ENCODE assay signal across 10 cellular contexts in genomic region chr6:129767776-129768490, GRCh38. TPM values are rescaled to one million over a fixed set of nuclear protein-coding genes. Genes with fewer than 3 reads are reported as not detected.
A peak's percentile ranks its signal among the peaks of the same experiment; 100 is the strongest.
DNase-seq lines count a peak whose midpoint lies in the region; ATAC-seq and TF ChIP-seq lines count a peak whose summit lies in the region.
"Had no signal": no experiment of that assay in that cellular context is flagged by ENCODE, and none has a peak within 500 bp of the region (broad histone marks: within the 10 kb centered on the region; RNA-seq: fewer than 3 reads in every experiment).

No MANE protein-coding gene starts in this region.

- peaks cover 0 to 65% (median 26%) of the 10 kb centered on the region in 9 donors for H3K27me3 ChIP-seq in heart left ventricle
- no peaks in the 10 kb centered on the region for H3K27me3 ChIP-seq in thoracic aorta (replicated peaks; ENCODE audit: insufficient read depth)
- no peaks in the 10 kb centered on the region for H3K27me3 ChIP-seq in vagina

- TF ChIP-seq CTCF in heart left ventricle (IDR thresholded peaks at IDR 0.05) (no peak), thoracic aorta (IDR thresholded peaks at IDR 0.05) (no peak), vagina (IDR thresholded peaks at IDR 0.05) (no peak)

- peaks cover 6% of the 10 kb centered on the region for H3K36me3 Mint-ChIP-seq in activated T-helper 1 cell treated with anti-CD3 and anti-CD28 coated beads, Interleukin-12 subunit alpha, Interleukin-12 subunit beta, Interleukin-2, Interleukin-4 antibody, amounts not matched to agents 30 ng/mL and 10 ng/mL and 1 ng/mL, durations not matched to agents 14 hours and 24 hours and 36 hours (ENCODE audit: low read depth)
- no peaks in the 10 kb centered on the region for H3K36me3 Mint-ChIP-seq in immature natural killer cell

- H3K4me3 Mint-ChIP-seq in activated T-helper 1 cell treated with anti-CD3 and anti-CD28 coated beads, Interleukin-12 subunit alpha, Interleukin-12 subunit beta, Interleukin-2, Interleukin-4 antibody, amounts not matched to agents 30 ng/mL and 10 ng/mL and 1 ng/mL, durations not matched to agents 14 hours and 24 hours and 36 hours = peak overlapping the region; percentile 83
- H3K4me3 Mint-ChIP-seq in immature natural killer cell = peak overlapping the region; percentile 74 to 91 (median 85)

- H3K4me1 ChIP-seq in heart left ventricle (peaks cover 0 to 11% (median 7%) of the 10 kb centered on the region in 12 donors), thoracic aorta (ENCODE audit: control insufficient read depth in 1 of 2, low read depth in 2 of 2) (peaks cover 0 to 13% of the 10 kb centered on the region in 2 donors), vagina (peaks cover 15% of the 10 kb centered on the region)

- DNase-seq in heart left ventricle = no peak
- DNase-seq in left cardiac atrium = no peak
- no peak for DNase-seq in activated T-helper 1 cell treated with anti-CD3 and anti-CD28 coated beads, Interleukin-12 subunit alpha, Interleukin-12 subunit beta, Interleukin-2, Interleukin-4 antibody, amounts not matched to agents 30 ng/mL and 10 ng/mL and 1 ng/mL, durations not matched to agents 14 hours and 24 hours and 36 hours (ENCODE audit: low spot score)
- DNase-seq in immature natural killer cell = no peak
- DNase-seq in thoracic aorta (ENCODE audit: low spot score) = no peak
- no peak for DNase-seq in vagina (ENCODE audit: extremely low spot score in 2 of 2)
- no peak for DNase-seq in NCI-H2081 treated with DMSO at 0.1 percent for 48 hours (lab: John Stamatoyannopoulos, UW)
- DNase-seq: NCI-H2029 treated with DMSO at 0.1 percent for 48 hours had no signal

- H3K27ac Mint-ChIP-seq in activated T-helper 1 cell treated with anti-CD3 and anti-CD28 coated beads, Interleukin-12 subunit alpha, Interleukin-12 subunit beta, Interleukin-2, Interleukin-4 antibody, amounts not matched to agents 30 ng/mL and 10 ng/mL and 1 ng/mL, durations not matched to agents 14 hours and 24 hours and 36 hours = no peak overlapping the region
- no peak overlapping the region for H3K27ac Mint-ChIP-seq in immature natural killer cell

- 67 to 74% (median 72%) methylated on average over 11 of the region's 11 CpGs for WGBS in heart left ventricle, 4 donors

- no peaks in the 10 kb centered on the region for H3K9me3 ChIP-seq in heart left ventricle
- no peaks in the 10 kb centered on the region for H3K9me3 ChIP-seq in thoracic aorta
- H3K9me3 ChIP-seq in vagina = no peaks in the 10 kb centered on the region
- H3K9me3 ChIP-seq: upper lobe of right lung had no signal

- TF ChIP-seq POLR2A in heart left ventricle (IDR thresholded peaks at IDR 0.05) (no peak), vagina (IDR thresholded peaks at IDR 0.05) (no peak)

- no peak overlapping the region for H3K27ac ChIP-seq in heart left ventricle
- no peak overlapping the region for H3K27ac ChIP-seq in thoracic aorta
- H3K27ac ChIP-seq in vagina = no peak overlapping the region
- H3K27ac ChIP-seq: upper lobe of right lung had no signal

- H3K36me3 ChIP-seq in heart left ventricle (no peaks in the 10 kb centered on the region), thoracic aorta (no peaks in the 10 kb centered on the region), vagina (no peaks in the 10 kb centered on the region)
- H3K36me3 ChIP-seq: upper lobe of right lung had no signal

- H3K4me3 ChIP-seq in heart left ventricle = peak overlapping the region in 7 of 12 donors; percentile 39 to 55 (median 46)
- H3K4me3 ChIP-seq in thoracic aorta = peak overlapping the region; percentile 70
- H3K4me3 ChIP-seq in vagina = peak overlapping the region in 1 of 2 donors; percentile 47

- intact Hi-C loops in heart left ventricle (cut with DNase I) = no loop called here
- intact Hi-C loops in left cardiac atrium (cut with DNase I) = no loop called here
- intact Hi-C loops in activated T-helper 1 cell treated with anti-CD3 and anti-CD28 coated beads, Interleukin-12 subunit alpha, Interleukin-12 subunit beta, Interleukin-2, Interleukin-4 antibody, amounts not matched to agents 30 ng/mL and 10 ng/mL and 1 ng/mL, durations not matched to agents 14 hours and 24 hours and 36 hours (cut with micrococcal nuclease) = loop anchor here (1.0 to 5.0 kb wide), 4 partner anchors 20 to 253 kb away; no protein-coding TSS in a partner anchor
- intact Hi-C loops in vagina (cut with DNase I) = no loop called here

- peaks cover 37% of the 10 kb centered on the region for H3K4me1 Mint-ChIP-seq in activated T-helper 1 cell treated with anti-CD3 and anti-CD28 coated beads, Interleukin-12 subunit alpha, Interleukin-12 subunit beta, Interleukin-2, Interleukin-4 antibody, amounts not matched to agents 30 ng/mL and 10 ng/mL and 1 ng/mL, durations not matched to agents 14 hours and 24 hours and 36 hours (ENCODE audit: low read depth)
- peaks cover 11 to 17% of the 10 kb centered on the region in 2 donors for H3K4me1 Mint-ChIP-seq in immature natural killer cell

- H3K9me3 Mint-ChIP-seq in activated T-helper 1 cell treated with anti-CD3 and anti-CD28 coated beads, Interleukin-12 subunit alpha, Interleukin-12 subunit beta, Interleukin-2, Interleukin-4 antibody, amounts not matched to agents 30 ng/mL and 10 ng/mL and 1 ng/mL, durations not matched to agents 14 hours and 24 hours and 36 hours = no peaks in the 10 kb centered on the region
- H3K9me3 Mint-ChIP-seq in immature natural killer cell = no peaks in the 10 kb centered on the region

- ATAC-seq in heart left ventricle (no peak), left cardiac atrium (no peak), thoracic aorta (ENCODE audit: insufficient number of reproducible peaks, low FRiP score, low read depth) (no peak), HG03342 (IDR thresholded peaks at IDR 0.05; ENCODE audit: unreplicated experiment) (no peak)

- H3K27me3 Mint-ChIP-seq in activated T-helper 1 cell treated with anti-CD3 and anti-CD28 coated beads, Interleukin-12 subunit alpha, Interleukin-12 subunit beta, Interleukin-2, Interleukin-4 antibody, amounts not matched to agents 30 ng/mL and 10 ng/mL and 1 ng/mL, durations not matched to agents 14 hours and 24 hours and 36 hours (ENCODE audit: insufficient read depth) = peaks cover 53% of the 10 kb centered on the region
- peaks cover 9 to 15% (median 13%) of the 10 kb centered on the region in 3 donors for H3K27me3 Mint-ChIP-seq in immature natural killer cell (ENCODE audit: low read depth in 3 of 3)

RNA-seq across cellular contexts. Expression of gene ARHGAP18, which starts 58.0 kb away (rescaled TPM):
- 10 to 100 TPM in 2 of 9 donors, 1 to 10 TPM in 7; 2.8 to 26.4 (median 4.1) TPM for total RNA-seq in heart left ventricle
- polyA plus RNA-seq in heart left ventricle = 1 to 10 TPM; 1.6 to 2.8 TPM
- 10 to 100 TPM; 12.1 to 12.4 TPM for total RNA-seq in left cardiac atrium
- 3.8 and 5.0 TPM in 2 replicates for total RNA-seq in activated T-helper 1 cell treated with anti-CD3 and anti-CD28 coated beads, Interleukin-12 subunit alpha, Interleukin-12 subunit beta, Interleukin-2, Interleukin-4 antibody, amounts not matched to agents 30 ng/mL and 10 ng/mL and 1 ng/mL, durations not matched to agents 14 hours and 24 hours and 36 hours
- polyA plus RNA-seq in immature natural killer cell = 1 to 10 TPM; 4.2 to 9.9 (median 6.7) TPM
- total RNA-seq in thoracic aorta = 10 to 100 TPM; 24.8 to 37.0 TPM
- total RNA-seq in vagina = 7.6 TPM
